ENCODE assay signal across 17 cellular contexts in the genomic region with DNA sequence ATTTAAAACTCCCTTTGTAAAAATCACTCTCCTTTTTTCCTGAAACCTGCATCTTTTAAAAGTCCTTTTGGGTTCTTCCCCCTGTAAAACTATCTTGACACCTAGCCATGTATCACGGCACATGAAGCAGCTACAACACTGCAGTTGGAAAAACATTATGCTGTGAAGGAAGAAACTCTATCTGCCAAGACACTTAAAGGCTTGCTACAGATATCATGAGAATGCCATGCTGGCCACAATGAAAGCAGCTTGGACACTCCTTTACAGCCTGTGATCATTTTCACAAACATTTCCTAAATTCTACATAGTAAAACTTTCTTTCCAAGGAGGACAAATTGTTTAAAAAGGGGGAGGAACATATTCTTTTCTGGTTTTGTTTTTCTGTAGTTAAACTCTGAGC. TPM values are rescaled to one million over a fixed set of nuclear protein-coding genes. Genes with fewer than 3 reads are reported as not detected.
A peak's percentile ranks its signal among the peaks of the same experiment; 100 is the strongest.
DNase-seq lines count a peak whose midpoint lies in the region; TF ChIP-seq lines count a peak whose summit lies in the region.
"Had no signal": no experiment of that assay in that cellular context is flagged by ENCODE, and none has a peak within 500 bp of the region (broad histone marks: within the 10 kb centered on the region; RNA-seq: fewer than 3 reads in every experiment).

No MANE protein-coding gene starts in this region.

- H3K27ac Mint-ChIP-seq in HFFc6 (peak overlapping the region; percentile 87), neural progenitor cell (no peak overlapping the region)
- H3K27ac Mint-ChIP-seq: activated CD8-positive, alpha-beta T cell treated with anti-CD3 and anti-CD28 coated beads, Interleukin-2, amount 10 ng/mL, durations not matched to agents 7 days and 5 days had no signal

- no peaks in the 10 kb centered on the region for H4K20me1 ChIP-seq in neural progenitor cell (ENCODE audit: low read depth)

- peak overlapping the region; percentile 87 for H3K4me3 Mint-ChIP-seq in HFFc6
- H3K4me3 Mint-ChIP-seq in neural progenitor cell, result no peak overlapping the region
- H3K4me3 Mint-ChIP-seq: activated CD8-positive, alpha-beta T cell treated with anti-CD3 and anti-CD28 coated beads, Interleukin-2, amount 10 ng/mL, durations not matched to agents 7 days and 5 days had no signal

- H3F3A ChIP-seq in neural progenitor cell (ENCODE audit: low read depth), result no peaks in the 10 kb centered on the region

- peak overlapping the region; percentile 70 for H3K27ac ChIP-seq in brain microvascular endothelial cell
- H3K27ac ChIP-seq in temporal lobe (ENCODE audit: low read depth, low read length), result peak overlapping the region; percentile 4
- no peak overlapping the region for H3K27ac ChIP-seq in neural progenitor cell
- H3K27ac ChIP-seq: neutrophil had no signal

- peaks cover 9% of the 10 kb centered on the region for H3K36me3 Mint-ChIP-seq in HFFc6 (ENCODE audit: low read depth)
- H3K36me3 Mint-ChIP-seq in neural progenitor cell, result peaks cover 3% of the 10 kb centered on the region

- TF ChIP-seq CTCF in HFFc6 (IDR thresholded peaks at IDR 0.05) (no peak), brain microvascular endothelial cell (IDR thresholded peaks at IDR 0.05; ENCODE audit: low read depth, low read length, missing control alignments) (no peak), neural progenitor cell (IDR thresholded peaks at IDR 0.05) (no peak)

- peaks cover 70% of the 10 kb centered on the region for H3K4me1 Mint-ChIP-seq in HFFc6 (ENCODE audit: low read depth)
- H3K4me1 Mint-ChIP-seq in neural progenitor cell, result peaks cover 29% of the 10 kb centered on the region

- H3K4me2 ChIP-seq in neural progenitor cell, result no peak overlapping the region

- H3K9me3 Mint-ChIP-seq in HFFc6 (no peaks in the 10 kb centered on the region), neural progenitor cell (peaks cover 2% of the 10 kb centered on the region)

- DNase-seq in HFFc6, result no peak
- DNase-seq in brain microvascular endothelial cell, result no peak
- DNase-seq in left kidney (ENCODE audit: low read depth, low spot score), result peak; percentile 85
- no peak for DNase-seq in neural progenitor cell (ENCODE audit: low spot score)
- no peak for DNase-seq in activated naive CD4-positive, alpha-beta T cell treated with Interleukin-2 at 50 U/mL for 16 hours
- no peak for DNase-seq in activated naive CD4-positive, alpha-beta T cell treated with anti-CD3 and anti-CD28 coated beads, Interleukin-2, amount 50 U/mL, for 16 hours
- no peak for DNase-seq in NCI-H82 treated with DMSO at 0.1 percent for 48 hours (lab: John Stamatoyannopoulos, UW; ENCODE audit: unreplicated experiment)
- DNase-seq: activated CD8-positive, alpha-beta T cell treated with anti-CD3 and anti-CD28 coated beads, Interleukin-2, amount 10 ng/mL, durations not matched to agents 7 days and 5 days; activated effector memory CD4-positive, alpha-beta T cell treated with anti-CD3 and anti-CD28 coated beads, Interleukin-2, amount 50 U/mL, for 16 hours; BE2C; DMS153; MM.1S; NCI-H82; SHP77 had no signal

- peaks cover 4% of the 10 kb centered on the region for H3K4me1 ChIP-seq in neural progenitor cell

- peaks cover 38% of the 10 kb centered on the region for H3K79me2 ChIP-seq in neural progenitor cell (ENCODE audit: low read depth)

- no peaks in the 10 kb centered on the region for H3K9me3 ChIP-seq in neural progenitor cell (ENCODE audit: low read depth)
- H3K9me3 ChIP-seq: BE2C, HAP-1, neutrophil had no signal

- in situ Hi-C loops in brain microvascular endothelial cell (cut with HindIII; ENCODE audit: low pct_ligation_motif_present, low sequenced_read_pairs), result no loop called here

- no peak overlapping the region for H2AFZ ChIP-seq in neural progenitor cell (replicated peaks)

- no peak overlapping the region for H3K4me3 ChIP-seq in brain microvascular endothelial cell (ENCODE audit: low read depth, low read length)
- no peak overlapping the region for H3K4me3 ChIP-seq in neural progenitor cell
- H3K4me3 ChIP-seq: HAP-1 had no signal

- H3K27me3 ChIP-seq in brain microvascular endothelial cell (replicated peaks), result no peaks in the 10 kb centered on the region
- H3K27me3 ChIP-seq in neural progenitor cell, result no peaks in the 10 kb centered on the region
- H3K27me3 ChIP-seq: BE2C, neutrophil had no signal

- H3K27me3 Mint-ChIP-seq in HFFc6 (ENCODE audit: insufficient read depth) (no peaks in the 10 kb centered on the region; the same call in 1 of the 2 replicates), neural progenitor cell (ENCODE audit: insufficient read depth, low read depth) (peaks cover 5% of the 10 kb centered on the region)

- H3K36me3 ChIP-seq in brain microvascular endothelial cell (replicated peaks) (no peaks in the 10 kb centered on the region), neural progenitor cell (no peaks in the 10 kb centered on the region)
- H3K36me3 ChIP-seq: BE2C, HAP-1, neutrophil had no signal

- H3K9ac ChIP-seq in neural progenitor cell, result no peak overlapping the region

RNA-seq across cellular contexts. Expression of a gene that starts 31.8 kb away (rescaled TPM):
- 10 to 100 TPM; 15.3 to 21.7 (median 18.7) TPM for total RNA-seq in HFFc6 (2021; fragmentation: NEBNext Ultra II Directional; extraction: Animal tissue kit (Norgen Biotek cat#: 25700))
- total RNA-seq in temporal lobe (2.2 TPM), neural progenitor cell (ENCODE audit: low replicate concordance) (8.8 and 9.9 TPM in 2 replicates)
- total RNA-seq: activated CD8-positive, alpha-beta T cell treated with anti-CD3 and anti-CD28 coated beads, Interleukin-2, amount 10 ng/mL, durations not matched to agents 7 days and 5 days had no signal
